ENCODE assay signal across 31 cellular contexts in the genomic region with DNA sequence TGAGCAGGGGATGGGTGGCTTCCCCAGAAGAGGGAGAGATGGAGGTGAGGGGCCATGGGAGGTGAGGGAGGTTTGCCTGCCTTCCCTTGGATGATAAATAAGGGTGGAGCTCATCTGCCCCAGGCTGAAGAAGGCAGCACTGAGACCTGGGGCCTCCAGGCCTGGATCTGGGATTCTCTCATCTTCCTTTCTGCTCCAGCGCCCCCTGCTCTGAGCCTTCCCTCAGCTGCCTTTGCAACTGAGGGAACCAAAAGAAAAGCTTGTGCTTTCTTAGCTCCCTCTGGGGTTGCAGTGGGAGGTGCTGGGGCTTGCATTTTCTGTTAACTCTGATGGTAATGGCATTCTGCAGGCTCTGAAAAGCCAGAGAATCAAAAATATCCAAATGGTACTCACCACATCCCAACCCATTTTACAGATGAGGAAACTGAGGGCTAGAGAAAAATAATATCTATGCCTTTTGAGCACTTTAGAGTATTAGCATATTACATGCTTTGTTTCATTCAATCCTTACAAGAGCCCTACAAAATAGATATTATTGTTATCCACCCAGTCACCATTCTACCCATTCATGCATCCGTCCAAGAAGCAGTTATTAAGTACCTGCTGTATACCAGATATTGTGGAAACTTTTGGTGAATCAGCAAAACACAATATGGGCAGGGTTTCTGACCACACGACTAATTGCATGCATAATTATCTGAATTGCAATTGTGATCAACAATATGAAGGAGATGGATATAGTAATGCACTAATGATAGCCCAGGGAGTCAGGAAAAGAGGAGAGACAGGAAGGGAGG.
"Had no signal": no experiment of that assay in that cellular context is flagged by ENCODE, and none has a peak within 500 bp of the region (broad histone marks: within the 10 kb centered on the region; RNA-seq: fewer than 3 reads in every experiment).

No MANE protein-coding gene starts in this region.

- H3K4me3 ChIP-seq: colonic mucosa, esophagus muscularis mucosa, gastroesophageal sphincter, lung, mucosa of descending colon, pancreas, smooth muscle cell, suprapubic skin, transverse colon, vagina had no signal

- H3K4me1 Mint-ChIP-seq: memory B cell; mesothelial cell of epicardium; naive B cell; stimulated activated naive CD8-positive, alpha-beta T cell treated with anti-CD3 and anti-CD28 coated beads, Interleukin-15, amount 100 ng/mL, for 72 hours had no signal

- H3K36me3 Mint-ChIP-seq: mesothelial cell of epicardium; naive B cell; natural killer cell treated with Interleukin-12 subunit alpha and Interleukin-12 subunit beta and Interleukin-15 and Interleukin-18, amount 100 ng/mL, for 72 hours had no signal

- H3K9me3 Mint-ChIP-seq: dendritic cell treated with granulocyte-macrophage colony-stimulating factor and Interleukin-4, amounts not matched to agents 40 ng/mL and 50 ng/mL, for 4 days; mesothelial cell of epicardium; natural killer cell treated with Interleukin-12 subunit alpha and Interleukin-12 subunit beta and Interleukin-15 and Interleukin-18, amount 100 ng/mL, for 72 hours; neural crest cell had no signal

- H3K9me3 ChIP-seq: colonic mucosa, esophagus muscularis mucosa, gastroesophageal sphincter, mucosa of descending colon, neutrophil, pancreas, suprapubic skin, transverse colon, vagina had no signal

- H3K27me3 ChIP-seq: colonic mucosa, esophagus muscularis mucosa, foreskin keratinocyte, gastroesophageal sphincter, pancreas, suprapubic skin, transverse colon, vagina had no signal

- H3K4me1 ChIP-seq: colonic mucosa, esophagus muscularis mucosa, foreskin keratinocyte, gastroesophageal sphincter, pancreas, suprapubic skin, transverse colon, vagina had no signal

- H3K27ac Mint-ChIP-seq: dendritic cell treated with granulocyte-macrophage colony-stimulating factor and Interleukin-4, amounts not matched to agents 40 ng/mL and 50 ng/mL, for 4 days; memory B cell; mesothelial cell of epicardium; naive B cell; natural killer cell treated with Interleukin-12 subunit alpha and Interleukin-12 subunit beta and Interleukin-15 and Interleukin-18, amount 100 ng/mL, for 72 hours; stimulated activated naive CD8-positive, alpha-beta T cell treated with anti-CD3 and anti-CD28 coated beads, Interleukin-15, amount 100 ng/mL, for 72 hours had no signal

- DNase-seq: colonic mucosa; effector CD8-positive, alpha-beta T cell; foreskin keratinocyte; hypothalamus; kidney; mucosa of descending colon; naive B cell; pancreas; retina; stimulated activated CD4-positive, alpha-beta T cell treated with anti-CD3 and anti-CD28 coated beads, Interleukin-12 subunit alpha, Interleukin-12 subunit beta, amount 100 ng/mL, for 4 hours; stimulated activated CD4-positive, alpha-beta T cell treated with anti-CD3 and anti-CD28 coated beads, Interleukin-1b, Interleukin-23, amount 100 ng/mL, for 48 hours; stimulated activated CD4-positive, alpha-beta T cell treated with anti-CD3 and anti-CD28 coated beads, Interleukin-4, amount 100 ng/mL, for 1 hour; stimulated activated CD8-positive, alpha-beta memory T cell treated with anti-CD3 and anti-CD28 coated beads, Interleukin-4, amount 100 ng/mL, for 48 hours; stimulated activated naive CD4-positive, alpha-beta T cell; stimulated activated naive CD8-positive, alpha-beta T cell treated with anti-CD3 and anti-CD28 coated beads, Interleukin-15, amount 100 ng/mL, for 72 hours; transverse colon had no signal

- H3K4me2 ChIP-seq: smooth muscle cell had no signal

- ATAC-seq: foreskin keratinocyte; gastroesophageal sphincter; left lobe of liver; mucosa of descending colon; natural killer cell treated with Interleukin-12 subunit alpha and Interleukin-12 subunit beta and Interleukin-15 and Interleukin-18, amount 100 ng/mL, for 72 hours; pancreas; sciatic nerve; stimulated activated naive CD8-positive, alpha-beta T cell treated with anti-CD3 and anti-CD28 coated beads, Interleukin-15, amount 100 ng/mL, for 72 hours had no signal

- FAIRE-seq: endothelial cell of umbilical vein, kidney, pancreas had no signal

- H3K27ac ChIP-seq: colonic mucosa, esophagus muscularis mucosa, foreskin keratinocyte, gastroesophageal sphincter, neutrophil, pancreas, suprapubic skin, transverse colon, vagina had no signal

- H3K4me3 Mint-ChIP-seq: dendritic cell treated with granulocyte-macrophage colony-stimulating factor and Interleukin-4, amounts not matched to agents 40 ng/mL and 50 ng/mL, for 4 days; memory B cell; mesothelial cell of epicardium; natural killer cell treated with Interleukin-12 subunit alpha and Interleukin-12 subunit beta and Interleukin-15 and Interleukin-18, amount 100 ng/mL, for 72 hours; neural crest cell; stimulated activated naive CD8-positive, alpha-beta T cell treated with anti-CD3 and anti-CD28 coated beads, Interleukin-15, amount 100 ng/mL, for 72 hours had no signal

- H3K36me3 ChIP-seq: colonic mucosa, neutrophil, pancreas, suprapubic skin, transverse colon, vagina had no signal
